23 cellular contexts compared by ENCODE assay signal in the genomic region with DNA sequence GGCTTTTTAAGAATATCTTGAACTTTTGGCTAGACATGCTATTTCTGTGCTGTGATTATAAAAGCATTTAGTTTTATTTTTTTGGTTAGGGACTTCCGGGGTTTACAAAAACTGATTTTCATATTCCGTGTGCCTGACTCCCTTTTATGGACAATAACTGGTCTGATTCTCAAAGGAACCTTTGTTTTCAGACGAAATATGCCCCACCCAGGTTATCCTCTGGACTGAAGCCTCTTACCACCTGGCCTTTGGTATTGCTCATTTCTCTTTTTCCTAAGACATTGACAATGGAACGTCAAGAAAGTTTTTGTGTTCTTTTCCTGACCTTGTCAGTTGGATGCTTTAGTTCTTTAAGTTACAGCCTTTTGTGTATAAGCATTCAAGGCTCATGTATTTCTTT. TPM values are rescaled to one million over a fixed set of nuclear protein-coding genes. Genes with fewer than 3 reads are reported as not detected.
DNase-seq lines count a peak whose midpoint lies in the region; ATAC-seq, FAIRE-seq and TF ChIP-seq lines count a peak whose summit lies in the region.
"Had no signal": no experiment of that assay in that cellular context is flagged by ENCODE, and none has a peak within 500 bp of the region (broad histone marks: within the 10 kb centered on the region; RNA-seq: fewer than 3 reads in every experiment).

No MANE protein-coding gene starts in this region.

- H3K27me3 ChIP-seq in WERI-Rb-1 (ENCODE audit: insufficient read depth, low read depth, severe bottlenecking) (no peaks in the 10 kb centered on the region), body of pancreas (no peaks in the 10 kb centered on the region)
- H3K27me3 ChIP-seq: BLaER1 treated with 17β-estradiol and CSF1 and Interleukin-3, amounts not matched to agents 10 nM and 100 nM had no signal

- intact Hi-C loops in left colon (cut with DNase I, micrococcal nuclease), result no loop called here
- intact Hi-C loops in body of pancreas (cut with DNase I), result no loop called here

- H3K36me3 ChIP-seq in WERI-Rb-1 (peaks cover 75% of the 10 kb centered on the region), body of pancreas (replicated peaks in 1 of 2; ENCODE audit: insufficient read depth in 1 of 2, low read depth in 2 of 2) (peaks cover 0 to 4% of the 10 kb centered on the region in 2 donors)

- FAIRE-seq in GM19239 (lab: Jason Lieb, UNC), result no peak
- FAIRE-seq: G401.6, GM12891, GM18507, HTR-8/SVneo had no signal

- DNase-seq in NCI-H526 (lab: John Stamatoyannopoulos, UW) (peak; percentile 59 to 66), WERI-Rb-1 (no peak), left colon (no peak), G401 (ENCODE audit: low spot score) (no peak), GM19239 (ENCODE audit: insufficient read length, low spot score) (no peak), body of pancreas (no peak)
- DNase-seq: CD8-positive, alpha-beta T cell; DMS 273 treated with DMSO at 0.1 percent for 48 hours; DMS53; DND-41; EL; H7; HFFc6; IMR-90 had no signal

- no peaks in the 10 kb centered on the region for H3K4me1 ChIP-seq in body of pancreas

- ATAC-seq in left colon, result peak; percentile 90
- ATAC-seq in body of pancreas, result no peak
- ATAC-seq: CD8-positive, alpha-beta T cell; GM23338; HCT116 had no signal

- 62 to 68% methylated on average over 4 of the region's 4 CpGs for WGBS in body of pancreas, 2 donors

- H3K27ac ChIP-seq in WERI-Rb-1, result peak overlapping the region; percentile 44
- no peak overlapping the region for H3K27ac ChIP-seq in body of pancreas
- H3K27ac ChIP-seq: BLaER1 treated with 17β-estradiol and CSF1 and Interleukin-3, amounts not matched to agents 10 nM and 100 nM had no signal

- H3K4me3 ChIP-seq in WERI-Rb-1 (ENCODE audit: low read depth, low read length) (no peak overlapping the region), body of pancreas (no peak overlapping the region)
- H3K4me3 ChIP-seq: BLaER1 treated with 17β-estradiol and CSF1 and Interleukin-3, amounts not matched to agents 10 nM and 100 nM; GM23338 had no signal

- TF ChIP-seq POLR2A in body of pancreas (IDR thresholded peaks at IDR 0.05), result no peak

- peaks cover 3% of the 10 kb centered on the region for H3K9me3 ChIP-seq in WERI-Rb-1 (ENCODE audit: severe bottlenecking)
- no peaks in the 10 kb centered on the region for H3K9me3 ChIP-seq in body of pancreas
- H3K9me3 ChIP-seq: BLaER1 treated with 17β-estradiol and CSF1 and Interleukin-3, amounts not matched to agents 10 nM and 100 nM had no signal

- in situ Hi-C loops in G401 (cut with HindIII; ENCODE audit: low sequenced_read_pairs), result no loop called here

- TF ChIP-seq CTCF in WERI-Rb-1 (IDR thresholded peaks at IDR 0.05; ENCODE audit: low read depth, low read length), result no peak
- no peak for TF ChIP-seq CTCF in body of pancreas (IDR thresholded peaks at IDR 0.05)

RNA-seq across cellular contexts. Expression of a gene that starts 10.8 kb away (rescaled TPM):
- total RNA-seq in left colon (10 to 100 TPM; 13.0 to 14.4 TPM), body of pancreas (1 to 10 TPM in 1 of 2 donors, under 1 TPM in 1; 0.33 to 1.6 TPM)
- total RNA-seq in G401 (2014; rRNA removed; shearing (Covaris generic)), result 19.7 and 25.5 TPM in 2 replicates

RNA-seq across cellular contexts. Expression of a gene that starts 47.7 kb away (rescaled TPM):
- total RNA-seq in left colon (not detected), body of pancreas (not detected)
- total RNA-seq in G401 (2014; rRNA removed; shearing (Covaris generic)), result not detected in 2 replicates
- total RNA-seq: A172; B cell; CD8-positive, alpha-beta T cell; HFFc6; IMR-90 had no signal

RNA-seq across cellular contexts. Expression of a gene that starts 58.3 kb away (rescaled TPM):
- total RNA-seq in left colon, result 100 to 1,000 TPM in 1 of 2 donors, 10 to 100 TPM in 1; 97.7 to 106 TPM
- total RNA-seq in G401 (2014; rRNA removed; shearing (Covaris generic)), result 88.7 and 110 TPM in 2 replicates
- total RNA-seq in body of pancreas, result 10 to 100 TPM; 32.2 to 88.7 TPM
- total RNA-seq: A172 had no signal

Comparison
In these comparisons a context has a peak if more than half of its experiments do, and no peak if none do; other contexts are left out.
1. DNase-seq: peak in NCI-H526 (2 of 2); none in WERI-Rb-1 (single experiment), left colon (0 of 2), G401 (single experiment), GM19239 (single experiment) and body of pancreas (0 of 4).